In genomic region chr3:192467230-192468186, GRCh38 we compare ENCODE assay signal across 8 cellular contexts.
DNase-seq lines count a peak whose midpoint lies in the region; ATAC-seq and TF ChIP-seq lines count a peak whose summit lies in the region.

No MANE protein-coding gene starts in this region.

- no peaks in the 10 kb centered on the region for H3K36me3 Mint-ChIP-seq in CD8-positive, alpha-beta T cell

- no peaks in the 10 kb centered on the region for H3K36me3 ChIP-seq in CD8-positive, alpha-beta T cell (ENCODE audit: insufficient read depth, low read length)
- no peaks in the 10 kb centered on the region for H3K36me3 ChIP-seq in endocrine pancreas (ENCODE audit: control insufficient read depth, insufficient read depth, low read length)

- no peaks in the 10 kb centered on the region for H3K27me3 ChIP-seq in CD8-positive, alpha-beta T cell (ENCODE audit: insufficient read depth, low read length)
- H3K27me3 ChIP-seq in endocrine pancreas (ENCODE audit: control insufficient read depth, insufficient read depth, low read length), result no peaks in the 10 kb centered on the region

- H3K27me3 Mint-ChIP-seq in CD8-positive, alpha-beta T cell (ENCODE audit: low read depth), result peaks cover 15% of the 10 kb centered on the region
- H3K27me3 Mint-ChIP-seq in stimulated activated naive CD8-positive, alpha-beta T cell treated with anti-CD3 and anti-CD28 coated beads, Interleukin-15, amount 100 ng/mL, for 72 hours, result peaks cover 19% of the 10 kb centered on the region

- H3K9ac ChIP-seq in endocrine pancreas (ENCODE audit: control insufficient read depth, insufficient read depth, low read length), result peak overlapping the region; percentile 39

- CTCF ChIA-PET in CD8-positive, alpha-beta T cell (lab: Charles Lee), result interaction anchor here (0.6 to 1.6 kb wide), 4 partner anchors 8 to 97 kb away, joined by 3 to 4 read pairs (median 3); no protein-coding TSS in a partner anchor

- no peaks in the 10 kb centered on the region for H3K9me3 Mint-ChIP-seq in CD8-positive, alpha-beta T cell
- no peaks in the 10 kb centered on the region for H3K9me3 Mint-ChIP-seq in stimulated activated naive CD8-positive, alpha-beta T cell treated with anti-CD3 and anti-CD28 coated beads, Interleukin-15, amount 100 ng/mL, for 72 hours

- POLR2A ChIA-PET in CD8-positive, alpha-beta T cell (lab: Charles Lee), result no interaction called here

- H3K27ac Mint-ChIP-seq in CD8-positive, alpha-beta T cell, result no peak overlapping the region
- no peak overlapping the region for H3K27ac Mint-ChIP-seq in stimulated activated naive CD8-positive, alpha-beta T cell treated with anti-CD3 and anti-CD28 coated beads, Interleukin-15, amount 100 ng/mL, for 72 hours

- H3K27ac ChIP-seq in CD8-positive, alpha-beta T cell (ENCODE audit: low read depth, low read length), result no peak overlapping the region

- peak in 6 of 7 experiments; percentile 12 to 50 (median 28) for DNase-seq in CD8-positive, alpha-beta T cell
- peak; percentile 81 for DNase-seq in NCI-H2196 treated with DMSO at 0.1 percent for 48 hours (lab: John Stamatoyannopoulos, UW; ENCODE audit: unreplicated experiment)
- DNase-seq in activated CD4-positive, alpha-beta T cell treated with anti-CD3 and anti-CD28 coated beads for 4 hours, result peak; percentile 15 to 50
- DNase-seq in middle frontal gyrus (ENCODE audit: extremely low spot score, low spot score), result peak; percentile 47
- peak; percentile 42 for DNase-seq in stimulated activated naive CD8-positive, alpha-beta T cell treated with anti-CD3 and anti-CD28 coated beads, Interleukin-15, amount 100 ng/mL, for 72 hours

- no peaks in the 10 kb centered on the region for H3K4me1 Mint-ChIP-seq in CD8-positive, alpha-beta T cell (ENCODE audit: low read depth)
- no peaks in the 10 kb centered on the region for H3K4me1 Mint-ChIP-seq in stimulated activated naive CD8-positive, alpha-beta T cell treated with anti-CD3 and anti-CD28 coated beads, Interleukin-15, amount 100 ng/mL, for 72 hours

- H3K9me3 ChIP-seq in CD8-positive, alpha-beta T cell (ENCODE audit: low read length), result no peaks in the 10 kb centered on the region
- no peaks in the 10 kb centered on the region for H3K9me3 ChIP-seq in endocrine pancreas (ENCODE audit: control insufficient read depth, low read length)

- intact Hi-C loops in CD8-positive, alpha-beta T cell (cut with DNase I, micrococcal nuclease), result loop anchor here (2.0 to 5.0 kb wide), 3 partner anchors 335 to 1865 kb away; no protein-coding TSS in a partner anchor

- ATAC-seq in CD8-positive, alpha-beta T cell, result peak; percentile 69
- peak; percentile 83 for ATAC-seq in GM19043 (IDR thresholded peaks at IDR 0.05; ENCODE audit: low read depth, unreplicated experiment)
- peak; percentile 86 for ATAC-seq in HG03108 (IDR thresholded peaks at IDR 0.05; ENCODE audit: unreplicated experiment)
- peak; percentile 66 for ATAC-seq in stimulated activated naive CD8-positive, alpha-beta T cell treated with anti-CD3 and anti-CD28 coated beads, Interleukin-15, amount 100 ng/mL, for 72 hours

- H3K4me3 Mint-ChIP-seq in CD8-positive, alpha-beta T cell, result no peak overlapping the region
- no peak overlapping the region for H3K4me3 Mint-ChIP-seq in stimulated activated naive CD8-positive, alpha-beta T cell treated with anti-CD3 and anti-CD28 coated beads, Interleukin-15, amount 100 ng/mL, for 72 hours

- H3K4me1 ChIP-seq in CD8-positive, alpha-beta T cell (ENCODE audit: insufficient read depth, low read length), result no peaks in the 10 kb centered on the region
- no peaks in the 10 kb centered on the region for H3K4me1 ChIP-seq in endocrine pancreas (ENCODE audit: control insufficient read depth, insufficient read depth, low read length)

- TF ChIP-seq CTCF in CD8-positive, alpha-beta T cell (IDR thresholded peaks at IDR 0.05), result peak; percentile 76

- H3K4me3 ChIP-seq in CD8-positive, alpha-beta T cell (ENCODE audit: low read depth, low read length), result no peak overlapping the region
- H3K4me3 ChIP-seq in endocrine pancreas (ENCODE audit: control insufficient read depth, insufficient read depth, low read length), result peak overlapping the region; percentile 18

Comparison
In these comparisons a context has a peak if more than half of its experiments do, and no peak if none do; other contexts are left out.
1. DNase-seq: peak in every context shown above with its lines; median percentile 81 in NCI-H2196 treated with DMSO at 0.1 percent for 48 hours; 47 in middle frontal gyrus; 42 in stimulated activated naive CD8-positive, alpha-beta T cell treated with anti-CD3 and anti-CD28 coated beads, Interleukin-15, amount 100 ng/mL, for 72 hours; 32 in activated CD4-positive, alpha-beta T cell treated with anti-CD3 and anti-CD28 coated beads for 4 hours; 28 in CD8-positive, alpha-beta T cell.